In genomic region chr5:138464018-138464387, GRCh38 we compare ENCODE assay signal across 8 cellular contexts. TPM values are rescaled to one million over a fixed set of nuclear protein-coding genes. Genes with fewer than 3 reads are reported as not detected.
A peak's percentile ranks its signal among the peaks of the same experiment; 100 is the strongest.
DNase-seq lines count a peak whose midpoint lies in the region; ATAC-seq lines count a peak whose summit lies in the region.

No MANE protein-coding gene starts in this region.

- ATAC-seq in GM19023 (IDR thresholded peaks at IDR 0.05; ENCODE audit: unreplicated experiment) (peak; percentile 44), HG03196 (IDR thresholded peaks at IDR 0.05; ENCODE audit: unreplicated experiment) (peak; percentile 42)

- DNase-seq in AG20443 (ENCODE audit: low spot score) = peak; percentile 97
- DNase-seq in NCI-H345 treated with DMSO at 0.1 percent for 48 hours (lab: John Stamatoyannopoulos, UW; ENCODE audit: unreplicated experiment) = peak; percentile 90
- peak; percentile 95 for DNase-seq in activated CD4-positive, CD25-positive, alpha-beta regulatory T cell treated with anti-CD3 and anti-CD28 coated beads, Interleukin-2, amount 50 U/mL, for 72 hours
- DNase-seq in cerebellum (ENCODE audit: low spot score) = peak; percentile 95
- peak; percentile 97 for DNase-seq in kidney tubule cell (ENCODE audit: low spot score)
- DNase-seq in stimulated activated CD4-positive, alpha-beta T cell treated with anti-CD3 and anti-CD28 coated beads, Interleukin-1b, Interleukin-23, amount 100 ng/mL, for 1 hour (ENCODE audit: low read depth in 2 of 2) = peak; percentile 80 to 87

RNA-seq across cellular contexts. Expression of gene EGR1, which starts 1.3 kb away (rescaled TPM):
- 1.9 TPM for total RNA-seq in cerebellum

RNA-seq across cellular contexts. Expression of gene REEP2, which starts 25.1 kb away (rescaled TPM):
- total RNA-seq in cerebellum = 40.3 TPM

Comparison
In these comparisons a context has a peak if more than half of its experiments do, and no peak if none do; other contexts are left out.
1. Peak in every context shown above with its lines: DNase-seq and ATAC-seq.